In genomic region chr2:157217409-157217808, GRCh38 we compare ENCODE assay signal across 34 cellular contexts. TPM values are rescaled to one million over a fixed set of nuclear protein-coding genes. Genes with fewer than 3 reads are reported as not detected.
"Had no signal": no experiment of that assay in that cellular context is flagged by ENCODE, and none has a peak within 500 bp of the region (broad histone marks: within the 10 kb centered on the region; RNA-seq: fewer than 3 reads in every experiment).

No MANE protein-coding gene starts in this region.

- FAIRE-seq: astrocyte, bronchial epithelial cell had no signal

- H3K4me1 Mint-ChIP-seq: activated B cell treated with CpG ODN at 0.5 μM for 24 hours; activated T-helper 17 cell treated with anti-CD3 and anti-CD28 coated beads, Interleukin-2, amount 50 U/mL, for 72 hours; central memory CD8-positive, alpha-beta T cell; endodermal cell; T-helper 17 cell had no signal

- DNase-seq: activated B cell treated with CpG ODN at 0.5 μM for 24 hours; activated CD4-positive, alpha-beta T cell treated with anti-CD3 and anti-CD28 coated beads for 48 hours; activated CD4-positive, alpha-beta T cell treated with anti-CD3 and anti-CD28 coated beads, Interleukin-2, amount 50 U/mL, for 1 hour; activated CD4-positive, alpha-beta T cell treated with anti-CD3 and anti-CD28 coated beads, Interleukin-2, amount 50 U/mL, for 48 hours; activated CD8-positive, alpha-beta memory T cell treated with anti-CD3 and anti-CD28 coated beads for 24 hours; activated CD8-positive, alpha-beta T cell treated with anti-CD3 and anti-CD28 coated beads for 36 hours; activated effector memory CD4-positive, alpha-beta T cell treated with Interleukin-2 at 50 U/mL for 16 hours; activated gamma-delta T cell treated with Interleukin-2 at 50 U/mL for 16 hours; activated naive CD4-positive, alpha-beta T cell treated with anti-CD3 and anti-CD28 coated beads, Interleukin-2, amount 50 U/mL, for 16 hours; activated naive CD4-positive, alpha-beta T cell treated with Interleukin-2 at 50 U/mL for 16 hours; activated T-cell treated with anti-CD3 and anti-CD28 coated beads, Interleukin-2, amount 50 U/mL, for 4 hours; amniotic stem cell; anterior cingulate cortex; brain microvascular endothelial cell; dorsolateral prefrontal cortex; effector memory CD4-positive, alpha-beta T cell; endodermal cell; foreskin fibroblast; gastrocnemius medialis; glutamatergic neuron; heart left ventricle; T-helper 17 cell; T1000; WERI-Rb-1 had no signal

- H3K27me3 ChIP-seq: brain microvascular endothelial cell, gastrocnemius medialis, heart left ventricle had no signal

- H3K9me3 Mint-ChIP-seq: activated B cell treated with CpG ODN at 0.5 μM for 24 hours; activated CD8-positive, alpha-beta T cell treated with anti-CD3 and anti-CD28 coated beads for 36 hours; activated T-cell treated with anti-CD3 and anti-CD28 coated beads, Interleukin-2, amount 50 U/mL, for 4 hours; activated T-helper 17 cell treated with anti-CD3 and anti-CD28 coated beads, Interleukin-2, amount 50 U/mL, for 72 hours; central memory CD8-positive, alpha-beta T cell; endodermal cell; T-helper 2 cell treated with Interferon-gamma antibody and Interleukin-4, amounts not matched to agents 5 μg/mL and 100 μg/mL, for 36 hours had no signal

- H3K9me3 ChIP-seq: gastrocnemius medialis, heart left ventricle had no signal

- H3K4me1 ChIP-seq: gastrocnemius medialis, heart left ventricle had no signal

- H3K36me3 ChIP-seq: brain microvascular endothelial cell, gastrocnemius medialis, heart left ventricle, WERI-Rb-1 had no signal

- ATAC-seq: activated CD4-positive, CD25-positive, alpha-beta regulatory T cell treated with anti-CD3 and anti-CD28 coated beads, Interleukin-2, amount 50 U/mL, for 24 hours; activated CD8-positive, alpha-beta T cell treated with anti-CD3 and anti-CD28 coated beads for 36 hours; activated T-cell treated with anti-CD3 and anti-CD28 coated beads, Interleukin-2, amount 50 U/mL, for 4 hours; activated T-helper 17 cell treated with anti-CD3 and anti-CD28 coated beads, Interleukin-2, amount 50 U/mL, for 72 hours; esophagus mucosa; gastrocnemius medialis; heart left ventricle; T-helper 17 cell had no signal

- H3K27ac ChIP-seq: brain microvascular endothelial cell, coronary artery, gastrocnemius medialis, heart left ventricle, WERI-Rb-1 had no signal

- H3K4me3 ChIP-seq: coronary artery, dorsolateral prefrontal cortex, gastrocnemius medialis, heart left ventricle had no signal

- H3K27ac Mint-ChIP-seq: activated B cell treated with CpG ODN at 0.5 μM for 24 hours; activated CD8-positive, alpha-beta T cell treated with anti-CD3 and anti-CD28 coated beads for 36 hours; activated naive CD8-positive, alpha-beta T cell; activated T-helper 17 cell treated with anti-CD3 and anti-CD28 coated beads, Interleukin-2, amount 50 U/mL, for 72 hours; dendritic cell treated with granulocyte-macrophage colony-stimulating factor and Interleukin-4, amounts not matched to agents 40 ng/mL and 50 ng/mL, for 4 days; endodermal cell; T-helper 17 cell; T-helper 2 cell treated with Interferon-gamma antibody and Interleukin-4, amounts not matched to agents 5 μg/mL and 100 μg/mL, for 36 hours had no signal

- H3K36me3 Mint-ChIP-seq: activated naive CD8-positive, alpha-beta T cell had no signal

- H3K4me3 Mint-ChIP-seq: activated B cell treated with CpG ODN at 0.5 μM for 24 hours; activated CD8-positive, alpha-beta T cell treated with anti-CD3 and anti-CD28 coated beads for 36 hours; activated naive CD8-positive, alpha-beta T cell; activated T-cell treated with anti-CD3 and anti-CD28 coated beads, Interleukin-2, amount 50 U/mL, for 4 hours; activated T-helper 17 cell treated with anti-CD3 and anti-CD28 coated beads, Interleukin-2, amount 50 U/mL, for 72 hours; central memory CD8-positive, alpha-beta T cell; dendritic cell treated with granulocyte-macrophage colony-stimulating factor and Interleukin-4, amounts not matched to agents 40 ng/mL and 50 ng/mL, for 4 days; endodermal cell; T-helper 17 cell; T-helper 2 cell treated with Interferon-gamma antibody and Interleukin-4, amounts not matched to agents 5 μg/mL and 100 μg/mL, for 36 hours had no signal

- H3K27me3 Mint-ChIP-seq: activated B cell treated with CpG ODN at 0.5 μM for 24 hours; dendritic cell treated with granulocyte-macrophage colony-stimulating factor and Interleukin-4, amounts not matched to agents 40 ng/mL and 50 ng/mL, for 4 days had no signal

RNA-seq across cellular contexts. Expression of gene GALNT5, which starts 40.1 kb away (rescaled TPM):
- total RNA-seq: activated B cell treated with CpG ODN at 0.5 μM for 24 hours; activated CD8-positive, alpha-beta T cell treated with anti-CD3 and anti-CD28 coated beads for 36 hours; T-helper 17 cell had no signal
